8 cellular contexts compared by ENCODE assay signal in genomic region chr5:34898258-34898895, GRCh38. TPM values are rescaled to one million over a fixed set of nuclear protein-coding genes. Genes with fewer than 3 reads are reported as not detected.
DNase-seq lines count a peak whose midpoint lies in the region; ATAC-seq and TF ChIP-seq lines count a peak whose summit lies in the region.

No MANE protein-coding gene starts in this region.

- H3K4me3 ChIP-seq in GM06990 (replicated peaks; ENCODE audit: low read depth, low read length) (no peak overlapping the region), HFF-Myc (replicated peaks; ENCODE audit: low read depth, low read length) (no peak overlapping the region), NB4 (ENCODE audit: low read depth, low read length) (no peak overlapping the region), prostate gland (no peak overlapping the region)

- H3K36me3 Mint-ChIP-seq in activated naive CD4-positive, alpha-beta T cell treated with anti-CD3 and anti-CD28 coated beads, Interleukin-2, amount 10 ng/mL, durations not matched to agents 7 days and 5 days, result no peaks in the 10 kb centered on the region
- no peaks in the 10 kb centered on the region for H3K36me3 Mint-ChIP-seq in glutamatergic neuron (ENCODE audit: unreplicated experiment)

- 0% methylated on average over 3 of the region's 3 CpGs for WGBS in prostate gland

- H3K4me1 Mint-ChIP-seq in activated naive CD4-positive, alpha-beta T cell treated with anti-CD3 and anti-CD28 coated beads, Interleukin-2, amount 10 ng/mL, durations not matched to agents 7 days and 5 days, result no peaks in the 10 kb centered on the region
- no peaks in the 10 kb centered on the region for H3K4me1 Mint-ChIP-seq in glutamatergic neuron (ENCODE audit: low read depth, unreplicated experiment)

- no peak for TF ChIP-seq POLR2A in NB4 (IDR thresholded peaks at IDR 0.05; ENCODE audit: extremely low read depth, insufficient read length)
- no peak for TF ChIP-seq POLR2A in prostate gland (IDR thresholded peaks at IDR 0.05)

- TF ChIP-seq CTCF in GM06990 (IDR thresholded peaks at IDR 0.05; ENCODE audit: insufficient read depth, low read length, poor library complexity, severe bottlenecking) (peak; percentile 81), HFF-Myc (IDR thresholded peaks at IDR 0.05; ENCODE audit: low read depth, low read length, missing control alignments) (peak; percentile 91), NB4 (IDR thresholded peaks at IDR 0.05; ENCODE audit: low read depth, low read length) (peak; percentile 83), glutamatergic neuron (IDR thresholded peaks at IDR 0.05; ENCODE audit: partially characterized antibody, unreplicated experiment) (peak; percentile 75), prostate gland (IDR thresholded peaks at IDR 0.05) (peak; percentile 77 to 92 (median 84))

- DNase-seq in GM06990 (ENCODE audit: extremely low read depth, insufficient read length), result peak; percentile 21
- DNase-seq in HFF-Myc (ENCODE audit: extremely low read depth, low read depth), result peak; percentile 43
- DNase-seq in NB4 (ENCODE audit: low read depth), result peak; percentile 71
- peak; percentile 92 for DNase-seq in SK-MEL-5 (ENCODE audit: low read depth, low spot score)
- DNase-seq in activated naive CD4-positive, alpha-beta T cell treated with anti-CD3 and anti-CD28 coated beads, Interleukin-2, amount 10 ng/mL, durations not matched to agents 7 days and 5 days, result peak; percentile 71
- peak; percentile 71 for DNase-seq in glutamatergic neuron
- DNase-seq in prostate gland (ENCODE audit: low spot score), result peak; percentile 71

- H3K9me3 ChIP-seq in prostate gland, result no peaks in the 10 kb centered on the region

- no peaks in the 10 kb centered on the region for H3K27me3 Mint-ChIP-seq in activated naive CD4-positive, alpha-beta T cell treated with anti-CD3 and anti-CD28 coated beads, Interleukin-2, amount 10 ng/mL, durations not matched to agents 7 days and 5 days
- H3K27me3 Mint-ChIP-seq in glutamatergic neuron (ENCODE audit: unreplicated experiment), result no peaks in the 10 kb centered on the region

- H3K36me3 ChIP-seq in GM06990 (ENCODE audit: control insufficient read depth, insufficient read depth, low read length) (no peaks in the 10 kb centered on the region), prostate gland (no peaks in the 10 kb centered on the region)

- H3K4me3 Mint-ChIP-seq in activated naive CD4-positive, alpha-beta T cell treated with anti-CD3 and anti-CD28 coated beads, Interleukin-2, amount 10 ng/mL, durations not matched to agents 7 days and 5 days, result no peak overlapping the region
- H3K4me3 Mint-ChIP-seq in glutamatergic neuron (ENCODE audit: unreplicated experiment), result no peak overlapping the region

- in situ Hi-C loops in SK-MEL-5 (cut with HindIII; ENCODE audit: low pct_unique_long_range_greater_than_20kb, low sequenced_read_pairs), result no loop called here

- no peak for ATAC-seq in HG02588 (IDR thresholded peaks at IDR 0.05; ENCODE audit: unreplicated experiment)

- no peaks in the 10 kb centered on the region for H3K9me3 Mint-ChIP-seq in activated naive CD4-positive, alpha-beta T cell treated with anti-CD3 and anti-CD28 coated beads, Interleukin-2, amount 10 ng/mL, durations not matched to agents 7 days and 5 days
- H3K9me3 Mint-ChIP-seq in glutamatergic neuron (ENCODE audit: unreplicated experiment), result no peaks in the 10 kb centered on the region

- intact Hi-C loops in prostate gland (cut with DNase I), result loop anchor here (1.0 to 10.0 kb wide), 3 partner anchors 244 to 412 kb away; partner anchors contain the start of gene RAI14

- no peaks in the 10 kb centered on the region for H3K4me1 ChIP-seq in prostate gland (replicated peaks)

- no peaks in the 10 kb centered on the region for H3K27me3 ChIP-seq in GM06990 (replicated peaks; ENCODE audit: control insufficient read depth, insufficient read depth, low read length)
- H3K27me3 ChIP-seq in prostate gland (replicated peaks; ENCODE audit: insufficient read depth), result no peaks in the 10 kb centered on the region

- CTCF ChIA-PET in activated naive CD4-positive, alpha-beta T cell treated with anti-CD3 and anti-CD28 coated beads, Interleukin-2, amount 10 ng/mL, durations not matched to agents 7 days and 5 days (lab: Charles Lee), result interaction anchor here (0.6 to 2.1 kb wide), 20 partner anchors 8 to 588 kb away, joined by 3 to 32 read pairs (median 4); partner anchors contain the start of gene RAD1

- no peak overlapping the region for H3K27ac ChIP-seq in prostate gland

- H3K27ac Mint-ChIP-seq in activated naive CD4-positive, alpha-beta T cell treated with anti-CD3 and anti-CD28 coated beads, Interleukin-2, amount 10 ng/mL, durations not matched to agents 7 days and 5 days, result no peak overlapping the region
- H3K27ac Mint-ChIP-seq in glutamatergic neuron (ENCODE audit: unreplicated experiment), result no peak overlapping the region

RNA-seq across cellular contexts. Expression of gene RAD1, which starts 16.9 kb away (rescaled TPM):
- 51.2 and 59.0 TPM in 2 replicates for total RNA-seq in SK-MEL-5 (2014; rRNA removed; shearing (Covaris generic))
- 27.4 and 36.6 TPM in 2 replicates for polyA plus RNA-seq in SK-MEL-5 (2015; cell fraction: cytosol; rRNA removed)
- 38.8 and 52.1 TPM in 2 replicates for polyA plus RNA-seq in SK-MEL-5 (2015; cell fraction: nucleus; rRNA removed)
- 21.9 TPM for total RNA-seq in glutamatergic neuron (ENCODE audit: unreplicated experiment)
- total RNA-seq in prostate gland, result 10 to 100 TPM; 18.4 to 28.1 TPM

RNA-seq across cellular contexts. Expression of gene BRIX1, which starts 17.1 kb away (rescaled TPM):
- 157 and 165 TPM in 2 replicates for total RNA-seq in SK-MEL-5 (2014; rRNA removed; shearing (Covaris generic))
- 72.7 and 79.5 TPM in 2 replicates for polyA plus RNA-seq in SK-MEL-5 (2015; cell fraction: cytosol; rRNA removed)
- 79.7 and 81.3 TPM in 2 replicates for polyA plus RNA-seq in SK-MEL-5 (2015; cell fraction: nucleus; rRNA removed)
- total RNA-seq in glutamatergic neuron (ENCODE audit: unreplicated experiment), result 19.0 TPM
- total RNA-seq in prostate gland, result 10 to 100 TPM; 15.6 to 20.4 TPM

RNA-seq across cellular contexts. Expression of gene DNAJC21, which starts 31.0 kb away (rescaled TPM):
- total RNA-seq in SK-MEL-5 (2014; rRNA removed; shearing (Covaris generic)), result 38.6 and 43.1 TPM in 2 replicates
- polyA plus RNA-seq in SK-MEL-5 (2015; cell fraction: cytosol; rRNA removed), result 30.8 and 43.8 TPM in 2 replicates
- polyA plus RNA-seq in SK-MEL-5 (2015; cell fraction: nucleus; rRNA removed), result 15.7 and 23.6 TPM in 2 replicates
- total RNA-seq in glutamatergic neuron (ENCODE audit: unreplicated experiment), result 28.6 TPM
- 10 to 100 TPM; 30.6 to 36.5 TPM for total RNA-seq in prostate gland

RNA-seq across cellular contexts. Expression of gene TTC23L, which starts 59.4 kb away (rescaled TPM):
- total RNA-seq in SK-MEL-5 (2014; rRNA removed; shearing (Covaris generic)), result 0.40 and 0.43 TPM in 2 replicates
- 0.24 and 0.29 TPM in 2 replicates for polyA plus RNA-seq in SK-MEL-5 (2015; cell fraction: cytosol; rRNA removed)
- 1.7 and 7.6 TPM in 2 replicates for polyA plus RNA-seq in SK-MEL-5 (2015; cell fraction: nucleus; rRNA removed)
- total RNA-seq in glutamatergic neuron (ENCODE audit: unreplicated experiment) (1.2 TPM), prostate gland (1 to 10 TPM; 2.4 to 2.7 TPM)

Comparison
In these comparisons a context has a peak if more than half of its experiments do, and no peak if none do; other contexts are left out.
1. DNase-seq: peak in every context shown above with its lines; median percentile 92 in SK-MEL-5; 71 in NB4; 71 in activated naive CD4-positive, alpha-beta T cell treated with anti-CD3 and anti-CD28 coated beads, Interleukin-2, amount 10 ng/mL, durations not matched to agents 7 days and 5 days; 71 in glutamatergic neuron; 71 in prostate gland; 43 in HFF-Myc; 21 in GM06990.